Comparison of ENCODE assay signal across 15 cellular contexts in genomic region chrX:10239611-10240064, GRCh38.
DNase-seq lines count a peak whose midpoint lies in the region; ATAC-seq and TF ChIP-seq lines count a peak whose summit lies in the region.
"Had no signal": no experiment of that assay in that cellular context is flagged by ENCODE, and none has a peak within 500 bp of the region (broad histone marks: within the 10 kb centered on the region; RNA-seq: fewer than 3 reads in every experiment).

No MANE protein-coding gene starts in this region.

- no peaks in the 10 kb centered on the region for H3K36me3 Mint-ChIP-seq in Calu3 (ENCODE audit: insufficient read depth, unreplicated experiment)
- H3K36me3 Mint-ChIP-seq: CD8-positive, alpha-beta memory T cell had no signal

- TF ChIP-seq CTCF in Calu3 (IDR thresholded peaks at IDR 0.05; ENCODE audit: unreplicated experiment) (no peak), psoas muscle (IDR thresholded peaks at IDR 0.05) (no peak)

- H3K27ac Mint-ChIP-seq in Calu3 (ENCODE audit: unreplicated experiment) = no peak overlapping the region
- H3K27ac Mint-ChIP-seq: activated T-helper 17 cell treated with anti-CD3 and anti-CD28 coated beads, Interleukin-2, amount 50 U/mL, for 72 hours; CD8-positive, alpha-beta memory T cell; T-helper 17 cell had no signal

- H3K9me3 ChIP-seq in MG63 (no peaks in the 10 kb centered on the region), psoas muscle (no peaks in the 10 kb centered on the region)
- H3K9me3 ChIP-seq: mucosa of descending colon had no signal

- DNase-seq in Calu3 (peak; percentile 13), MG63 (peak; percentile 87), dedifferentiated amniotic fluid mesenchymal stem cell (ENCODE audit: extremely low spot score) (peak; percentile 44), psoas muscle (peak; percentile 48 to 76), DMS114 treated with DMSO at 0.1 percent for 48 hours (lab: John Stamatoyannopoulos, UW; ENCODE audit: unreplicated experiment) (no peak)
- DNase-seq in central memory CD4-positive, alpha-beta T cell = no peak
- DNase-seq: activated CD4-positive, alpha-beta T cell treated with anti-CD3 and anti-CD28 coated beads, Interleukin-2, amount 50 U/mL, for 4 hours; CD8-positive, alpha-beta memory T cell; mucosa of descending colon; OCI-M1; T-helper 17 cell had no signal

- H3K9me3 Mint-ChIP-seq in Calu3 (ENCODE audit: low read depth, unreplicated experiment) = no peaks in the 10 kb centered on the region
- H3K9me3 Mint-ChIP-seq: activated T-helper 17 cell treated with anti-CD3 and anti-CD28 coated beads, Interleukin-2, amount 50 U/mL, for 72 hours; brain; CD8-positive, alpha-beta memory T cell had no signal

- no peaks in the 10 kb centered on the region for H3K27me3 Mint-ChIP-seq in Calu3 (ENCODE audit: unreplicated experiment)
- H3K27me3 Mint-ChIP-seq: activated T-helper 17 cell treated with anti-CD3 and anti-CD28 coated beads, Interleukin-2, amount 50 U/mL, for 72 hours; T-helper 17 cell had no signal

- H3K4me3 Mint-ChIP-seq in Calu3 (ENCODE audit: low read depth, unreplicated experiment) = no peak overlapping the region
- H3K4me3 Mint-ChIP-seq: activated T-helper 17 cell treated with anti-CD3 and anti-CD28 coated beads, Interleukin-2, amount 50 U/mL, for 72 hours; brain; CD8-positive, alpha-beta memory T cell; T-helper 17 cell had no signal

- CTCF ChIA-PET in Calu3 (lab: Charles Lee) = no interaction called here

- peak overlapping the region; percentile 58 for H3K27ac ChIP-seq in psoas muscle

- no peaks in the 10 kb centered on the region for H3K27me3 ChIP-seq in MG63
- peaks cover 0 to 5% (median 0%) of the 10 kb centered on the region in 3 donors for H3K27me3 ChIP-seq in psoas muscle (ENCODE audit: insufficient read depth in 3 of 3, low read length in 2 of 3)

- intact Hi-C loops in Calu3 (cut with micrococcal nuclease; ENCODE audit: unreplicated experiment) (no loop called here), psoas muscle (cut with DNase I) (loop anchor here in 1 of 2 donors (10.0 kb wide), 1 partner anchor 65 kb away; no protein-coding TSS in a partner anchor)

- no TSS peak for BruUV-seq in Calu3 (replicated peaks; lab: Mats Ljungman, UMichigan)

- no peaks in the 10 kb centered on the region for H3K4me1 Mint-ChIP-seq in Calu3 (ENCODE audit: low read depth, unreplicated experiment)
- H3K4me1 Mint-ChIP-seq: activated T-helper 17 cell treated with anti-CD3 and anti-CD28 coated beads, Interleukin-2, amount 50 U/mL, for 72 hours; CD8-positive, alpha-beta memory T cell; T-helper 17 cell had no signal

- H3K36me3 ChIP-seq in MG63 (no peaks in the 10 kb centered on the region), psoas muscle (ENCODE audit: insufficient read depth in 1 of 2, low read depth in 1 of 2) (no peaks in the 10 kb centered on the region)

- peaks cover 3% of the 10 kb centered on the region for H3K4me1 ChIP-seq in psoas muscle

- H3K4me3 ChIP-seq in MG63 (no peak overlapping the region), psoas muscle (no peak overlapping the region)
- H3K4me3 ChIP-seq: mucosa of descending colon had no signal

- ATAC-seq in psoas muscle = peak; percentile 78 to 87 (median 82)
- no peak for ATAC-seq in GM18907 (IDR thresholded peaks at IDR 0.05; ENCODE audit: unreplicated experiment)
- ATAC-seq in GM21528 (IDR thresholded peaks at IDR 0.05; ENCODE audit: low FRiP score, unreplicated experiment) = no peak
- ATAC-seq: activated T-helper 17 cell treated with anti-CD3 and anti-CD28 coated beads, Interleukin-2, amount 50 U/mL, for 72 hours; mucosa of descending colon; T-helper 17 cell had no signal

- 23 to 42% (median 41%) methylated on average over 11 of the region's 11 CpGs for WGBS in psoas muscle, 3 donors

Comparison
In these comparisons a context has a peak if more than half of its experiments do, and no peak if none do; other contexts are left out.
1. DNase-seq: peak in Calu3 (single experiment), MG63 (single experiment), dedifferentiated amniotic fluid mesenchymal stem cell (single experiment) and psoas muscle (2 of 2); none in DMS114 treated with DMSO at 0.1 percent for 48 hours (single experiment) and central memory CD4-positive, alpha-beta T cell (single experiment).
2. ATAC-seq: peak in psoas muscle (4 of 4); none in GM18907 (single experiment) and GM21528 (single experiment).